Comparison of ENCODE assay signal across 8 cellular contexts in genomic region chr16:88383401-88384221, GRCh38. TPM values are rescaled to one million over a fixed set of nuclear protein-coding genes. Genes with fewer than 3 reads are reported as not detected.
DNase-seq lines count a peak whose midpoint lies in the region; ATAC-seq, FAIRE-seq and TF ChIP-seq lines count a peak whose summit lies in the region.

No MANE protein-coding gene starts in this region.

- in situ Hi-C loops in brain microvascular endothelial cell (cut with HindIII; ENCODE audit: low pct_ligation_motif_present, low sequenced_read_pairs) (no loop called here), HepG2 (cut with HindIII; ENCODE audit: extremely low pct_ligation_motif_present, low pct_unique_long_range_greater_than_20kb) (no loop called here)

- 42% methylated on average over 23 of the region's 94 CpGs for WGBS in HepG2 (ENCODE audit: low lambda C conversion rate)

- TF ChIP-seq RAD21 in HepG2 (CRISPR knock-in tag; IDR thresholded peaks at IDR 0.05) = peak; percentile 16; the same call in 1 of the 2 replicates

- TF ChIP-seq CTCF in brain microvascular endothelial cell (IDR thresholded peaks at IDR 0.05; ENCODE audit: low read depth, low read length, missing control alignments) (peak; percentile 65), HepG2 (CRISPR knock-in tag; IDR thresholded peaks at IDR 0.05) (peak; percentile 24; the same call in 1 of the 2 replicates), tibial artery (IDR thresholded peaks at IDR 0.05) (peak; percentile 46 to 67)

- no peaks in the 10 kb centered on the region for H3K36me3 Mint-ChIP-seq in activated T-cell treated with anti-CD3 and anti-CD28 coated beads, Interleukin-2, amount 50 U/mL, for 24 hours (ENCODE audit: low read depth)

- no peaks in the 10 kb centered on the region for H3K79me2 ChIP-seq in HepG2 (ENCODE audit: insufficient read depth, low read length)

- TF ChIP-seq POLR2A in HepG2 (IDR thresholded peaks at IDR 0.05; ENCODE audit: insufficient read depth in 1 of 2, low read depth in 2 of 2, low read length in 2 of 2) = no peak

- H3K9me3 ChIP-seq in HepG2 (ENCODE audit: low read length) = no peaks in the 10 kb centered on the region
- H3K9me3 ChIP-seq in tibial artery = no peaks in the 10 kb centered on the region

- no TSS peak for BruUV-seq in HepG2 (replicated peaks; lab: Mats Ljungman, UMichigan)

- H3K27me3 ChIP-seq in brain microvascular endothelial cell (replicated peaks) (no peaks in the 10 kb centered on the region), HepG2 (ENCODE audit: control insufficient read depth in 1 of 2, insufficient read depth in 2 of 2, low read length in 2 of 2) (peaks cover 49 to 86% of the 10 kb centered on the region in 2 experiments), tibial artery (peaks cover 0 to 17% of the 10 kb centered on the region in 2 donors)

- H3K9me3 Mint-ChIP-seq in activated T-cell treated with anti-CD3 and anti-CD28 coated beads, Interleukin-2, amount 50 U/mL, for 24 hours = no peaks in the 10 kb centered on the region

- no peaks in the 10 kb centered on the region for H4K20me1 ChIP-seq in HepG2 (ENCODE audit: insufficient read depth, low read length)

- intact Hi-C loops in HepG2 (cut with micrococcal nuclease; ENCODE audit: unreplicated experiment) = no loop called here
- intact Hi-C loops in tibial artery (cut with DNase I; ENCODE audit: low total_unique reads) = no loop called here

- H2AFZ ChIP-seq in HepG2 (ENCODE audit: low read length) = no peak overlapping the region

- H3K36me3 ChIP-seq in brain microvascular endothelial cell (replicated peaks) = peaks cover 2% of the 10 kb centered on the region
- no peaks in the 10 kb centered on the region for H3K36me3 ChIP-seq in HepG2 (replicated peaks in 1 of 2; ENCODE audit: control insufficient read depth in 1 of 2, insufficient read depth in 2 of 2, low read length in 2 of 2)
- H3K36me3 ChIP-seq in tibial artery = no peaks in the 10 kb centered on the region

- no peak overlapping the region for H3K9ac ChIP-seq in HepG2 (ENCODE audit: insufficient read depth, low read depth, low read length)

- DNase-seq in activated T-cell treated with anti-CD3 and anti-CD28 coated beads, Interleukin-2, amount 50 U/mL, for 24 hours = peak; percentile 49
- no peak for DNase-seq in activated T-cell treated with anti-CD3 and anti-CD28 coated beads, Interleukin-2, amount 50 U/mL, for 1 hour
- peak; percentile 39 for DNase-seq in brain microvascular endothelial cell
- DNase-seq in HepG2 (ENCODE audit: low spot score) = no peak
- DNase-seq in tibial artery = peak in 1 of 2 donors; percentile 73
- DNase-seq in mesenteric fat pad (ENCODE audit: low spot score) = no peak
- DNase-seq in activated effector memory CD4-positive, alpha-beta T cell treated with Interleukin-2 at 50 U/mL for 16 hours = no peak
- DNase-seq in activated effector memory CD4-positive, alpha-beta T cell treated with anti-CD3 and anti-CD28 coated beads, Interleukin-2, amount 50 U/mL, for 16 hours = no peak

- no peak overlapping the region for H3K4me2 ChIP-seq in HepG2 (ENCODE audit: low read depth, low read length)

- CTCF ChIA-PET in HepG2 (lab: Yijun Ruan, JAX; ENCODE audit: low intra/inter-chr PET ratio, low total read pairs) = no interaction called here

- H3K27ac ChIP-seq in brain microvascular endothelial cell (peak overlapping the region; percentile 77), HepG2 (ENCODE audit: extremely low read length, insufficient read depth, low read length) (no peak overlapping the region), tibial artery (peak overlapping the region in 1 of 2 donors; percentile 7)

- no peak overlapping the region for H3K4me3 Mint-ChIP-seq in activated T-cell treated with anti-CD3 and anti-CD28 coated beads, Interleukin-2, amount 50 U/mL, for 24 hours

- 0 out of 3 replicates have a peak, but pooled peaks have one; percentile 10 for ATAC-seq in HepG2

- H3K4me1 ChIP-seq in HepG2 (ENCODE audit: insufficient read depth, low read length) (peaks cover 6% of the 10 kb centered on the region; the same call in 1 of the 2 replicates), tibial artery (peaks cover 0 to 35% (median 25%) of the 10 kb centered on the region in 4 donors)

- POLR2A ChIA-PET in HepG2 (lab: Yijun Ruan, JAX) = no interaction called here

- peaks cover 40% of the 10 kb centered on the region for H3K27me3 Mint-ChIP-seq in activated T-cell treated with anti-CD3 and anti-CD28 coated beads, Interleukin-2, amount 50 U/mL, for 24 hours

- H3K4me3 ChIP-seq in brain microvascular endothelial cell (ENCODE audit: low read depth, low read length) (peak overlapping the region; percentile 63), HepG2 (replicated peaks in 1 of 3; ENCODE audit: insufficient read depth in 1 of 3, low read depth in 2 of 3, low read length in 3 of 3) (no peak overlapping the region), tibial artery (peak overlapping the region; percentile 44 to 59)

- TF ChIP-seq EP300 in HepG2 (IDR thresholded peaks at IDR 0.05; ENCODE audit: low read depth in 2 of 2, low read length in 2 of 2) (no peak), HepG2 (CRISPR knock-in tag; IDR thresholded peaks at IDR 0.05; ENCODE audit: borderline replicate concordance) (no peak)

- H3K27ac Mint-ChIP-seq in activated T-cell treated with anti-CD3 and anti-CD28 coated beads, Interleukin-2, amount 50 U/mL, for 24 hours = no peak overlapping the region

- peaks cover 8% of the 10 kb centered on the region for H3K4me1 Mint-ChIP-seq in activated T-cell treated with anti-CD3 and anti-CD28 coated beads, Interleukin-2, amount 50 U/mL, for 24 hours (ENCODE audit: low read depth)

- no peak for FAIRE-seq in HepG2 (lab: Jason Lieb, UNC)

TF ChIP-seq in HepG2, 621 proteins besides CTCF, POLR2A, EP300 and RAD21:
- TF ChIP-seq MTF2 (CRISPR knock-in tag; IDR thresholded peaks at IDR 0.05; ENCODE audit: borderline replicate concordance) = peak; percentile 45; the same call in 1 of the 2 replicates
- TF ChIP-seq STAG1 (CRISPR knock-in tag; IDR thresholded peaks at IDR 0.05) = peak; percentile 41
- TF ChIP-seq EZH2 (conservative IDR thresholded peaks at IDR 0.05; ENCODE audit: low read depth, low read length) = peak; percentile 87
- TF ChIP-seq ZFP36L2 (CRISPR knock-in tag; IDR thresholded peaks at IDR 0.05) = no peak
- no peak for TF ChIP-seq ZNF788 (CRISPR knock-in tag; IDR thresholded peaks at IDR 0.05; ENCODE audit: borderline replicate concordance)
- no peak for TF ChIP-seq NCOA5 (CRISPR knock-in tag; IDR thresholded peaks at IDR 0.05)
- TF ChIP-seq ZNF652 (CRISPR knock-in tag; IDR thresholded peaks at IDR 0.05; ENCODE audit: borderline replicate concordance, low read depth) = peak; percentile 41; the same call in 1 of the 2 replicates

RNA-seq across cellular contexts. Expression of gene ZNF469, which starts 0.9 kb away (rescaled TPM):
- total RNA-seq in HepG2 (2016; rRNA removed; fragmentation: Illumina TruSeq; extraction: Trizol) (not detected in 2 replicates), mesenteric fat pad (2.5 TPM)
- total RNA-seq in HepG2 (2016; cell fraction: cytosol; rRNA removed; fragmentation: Illumina TruSeq; extraction: Trizol; ENCODE audit: low read depth) = not detected in 2 replicates
- total RNA-seq in HepG2 (2016; cell fraction: insoluble cytoplasmic fraction; rRNA removed; fragmentation: Illumina TruSeq; extraction: Trizol) = not detected in 2 replicates
- total RNA-seq in HepG2 (2016; cell fraction: membrane; rRNA removed; fragmentation: Illumina TruSeq; extraction: Trizol) = not detected in 2 replicates
- not detected in 2 replicates for total RNA-seq in HepG2 (2016; cell fraction: nucleus; rRNA removed; fragmentation: Illumina TruSeq; extraction: Trizol)
- polyA plus RNA-seq in HepG2 (2011; rRNA removed) = not detected in 2 replicates
- not detected in 2 replicates for polyA plus RNA-seq in HepG2 (2011; cell fraction: cytosol; rRNA removed)
- 0.02 TPM in 1 of 2 replicates, not detected in the other for polyA plus RNA-seq in HepG2 (2011; cell fraction: nucleus; rRNA removed)
- not detected in 2 replicates for polyA plus RNA-seq in HepG2 (2012)
- polyA plus RNA-seq in HepG2 (2016; cell fraction: cytosol; fragmentation: Illumina TruSeq; extraction: Trizol; ENCODE audit: low read depth) = not detected in 2 replicates
- not detected in 2 replicates for polyA plus RNA-seq in HepG2 (2016; cell fraction: insoluble cytoplasmic fraction; fragmentation: Illumina TruSeq; extraction: Trizol; ENCODE audit: low read depth)
- not detected in 2 replicates for polyA plus RNA-seq in HepG2 (2016; cell fraction: membrane; fragmentation: Illumina TruSeq; extraction: Trizol; ENCODE audit: low read depth)
- not detected in 2 replicates for polyA plus RNA-seq in HepG2 (2016; cell fraction: nucleus; fragmentation: Illumina TruSeq; extraction: Trizol; ENCODE audit: insufficient read depth, low read depth)
- polyA minus RNA-seq in HepG2 (2011; rRNA and poly(A)+ RNA removed; ENCODE audit: low replicate concordance) = not detected in 2 replicates
- not detected in 2 replicates for polyA minus RNA-seq in HepG2 (2011; cell fraction: cytosol; rRNA and poly(A)+ RNA removed)
- not detected in 2 replicates for polyA minus RNA-seq in HepG2 (2011; cell fraction: nucleus; rRNA and poly(A)+ RNA removed)

Comparison
In these comparisons a context has a peak if more than half of its experiments do, and no peak if none do; other contexts are left out.
1. DNase-seq: peak in activated T-cell treated with anti-CD3 and anti-CD28 coated beads, Interleukin-2, amount 50 U/mL, for 24 hours (single experiment) and brain microvascular endothelial cell (single experiment); none in activated T-cell treated with anti-CD3 and anti-CD28 coated beads, Interleukin-2, amount 50 U/mL, for 1 hour (single experiment), HepG2 (single experiment), mesenteric fat pad (single experiment), activated effector memory CD4-positive, alpha-beta T cell treated with Interleukin-2 at 50 U/mL for 16 hours (single experiment) and activated effector memory CD4-positive, alpha-beta T cell treated with anti-CD3 and anti-CD28 coated beads, Interleukin-2, amount 50 U/mL, for 16 hours (single experiment).
2. H3K4me3 ChIP-seq: peak in brain microvascular endothelial cell (single experiment) and tibial artery (2 of 2); none in HepG2 (0 of 3).
3. Peak in every context shown above with its lines, with median percentiles within 50 percentile points of each other: CTCF ChIP-seq.